Comparison of ENCODE assay signal across 8 cellular contexts in genomic region chr19:50333737-50334617, GRCh38. TPM values are rescaled to one million over a fixed set of nuclear protein-coding genes. Genes with fewer than 3 reads are reported as not detected.
A peak's percentile ranks its signal among the peaks of the same experiment; 100 is the strongest.
DNase-seq lines count a peak whose midpoint lies in the region; ATAC-seq and TF ChIP-seq lines count a peak whose summit lies in the region.

No MANE protein-coding gene starts in this region.

- H3K9me3 ChIP-seq in lower lobe of right lung, result no peaks in the 10 kb centered on the region

- no peak for TF ChIP-seq CTCF in lower lobe of right lung (IDR thresholded peaks at IDR 0.05)

- ATAC-seq in GM21737 (IDR thresholded peaks at IDR 0.05; ENCODE audit: unreplicated experiment) (peak; percentile 8), lower lobe of right lung (peak; percentile 46 to 49)

- peak overlapping the region; percentile 60 for H3K4me3 ChIP-seq in lower lobe of right lung

- intact Hi-C loops in dendritic cell treated with granulocyte-macrophage colony-stimulating factor and Interleukin-4, amounts not matched to agents 40 ng/mL and 50 ng/mL, for 4 days (cut with micrococcal nuclease), result no loop called here
- intact Hi-C loops in lower lobe of right lung (cut with DNase I), result no loop called here

- peak overlapping the region; percentile 82 for H3K27ac ChIP-seq in lower lobe of right lung

- peak overlapping the region; percentile 81 for H3K4me3 Mint-ChIP-seq in dendritic cell treated with granulocyte-macrophage colony-stimulating factor and Interleukin-4, amounts not matched to agents 40 ng/mL and 50 ng/mL, for 4 days

- H3K4me1 Mint-ChIP-seq in dendritic cell treated with granulocyte-macrophage colony-stimulating factor and Interleukin-4, amounts not matched to agents 40 ng/mL and 50 ng/mL, for 4 days (ENCODE audit: low read depth), result peaks cover 91% of the 10 kb centered on the region

- H3K36me3 ChIP-seq in lower lobe of right lung, result no peaks in the 10 kb centered on the region

- peak overlapping the region; percentile 84 for H3K27ac Mint-ChIP-seq in dendritic cell treated with granulocyte-macrophage colony-stimulating factor and Interleukin-4, amounts not matched to agents 40 ng/mL and 50 ng/mL, for 4 days

- H3K4me1 ChIP-seq in lower lobe of right lung, result peaks cover 29% of the 10 kb centered on the region

- H3K9me3 Mint-ChIP-seq in dendritic cell treated with granulocyte-macrophage colony-stimulating factor and Interleukin-4, amounts not matched to agents 40 ng/mL and 50 ng/mL, for 4 days, result no peaks in the 10 kb centered on the region

- DNase-seq in ELR (ENCODE audit: low read depth) (peak; percentile 16), LoVo (ENCODE audit: low spot score) (peak; percentile 84), lower lobe of right lung (peak; percentile 86), SK-N-DZ (ENCODE audit: low spot score) (no peak)
- DNase-seq in activated CD4-positive, alpha-beta T cell treated with anti-CD3 and anti-CD28 coated beads for 1 hour, result peak; percentile 80
- peak; percentile 60 for DNase-seq in stimulated activated CD8-positive, alpha-beta memory T cell treated with anti-CD3 and anti-CD28 coated beads, Interleukin-12 subunit alpha, Interleukin-12 subunit beta, amount 100 ng/mL, for 24 hours (ENCODE audit: extremely low read depth)

- no peaks in the 10 kb centered on the region for H3K27me3 Mint-ChIP-seq in dendritic cell treated with granulocyte-macrophage colony-stimulating factor and Interleukin-4, amounts not matched to agents 40 ng/mL and 50 ng/mL, for 4 days

- H3K27me3 ChIP-seq in lower lobe of right lung (ENCODE audit: low read depth), result peaks cover 6% of the 10 kb centered on the region

- H3K36me3 Mint-ChIP-seq in dendritic cell treated with granulocyte-macrophage colony-stimulating factor and Interleukin-4, amounts not matched to agents 40 ng/mL and 50 ng/mL, for 4 days (ENCODE audit: low read depth), result peaks cover 51% of the 10 kb centered on the region

RNA-seq across cellular contexts. Expression of gene KCNC3, which starts 4.8 kb away (rescaled TPM):
- total RNA-seq in lower lobe of right lung, result 11.1 TPM
- polyA plus RNA-seq in SK-N-DZ (2014; cell fraction: cytosol; rRNA removed), result 0.42 and 0.51 TPM in 2 replicates
- polyA plus RNA-seq in SK-N-DZ (2014; cell fraction: nucleus; rRNA removed), result 1.4 and 3.0 TPM in 2 replicates

RNA-seq across cellular contexts. Expression of gene NAPSA, which starts 31.5 kb away (rescaled TPM):
- total RNA-seq in lower lobe of right lung, result 1,633 TPM
- 0.17 and 0.82 TPM in 2 replicates for polyA plus RNA-seq in SK-N-DZ (2014; cell fraction: cytosol; rRNA removed)
- 3.5 and 5.4 TPM in 2 replicates for polyA plus RNA-seq in SK-N-DZ (2014; cell fraction: nucleus; rRNA removed)

RNA-seq across cellular contexts. Expression of gene NR1H2, which starts 42.3 kb away (rescaled TPM):
- total RNA-seq in lower lobe of right lung, result 100 TPM
- polyA plus RNA-seq in SK-N-DZ (2014; cell fraction: cytosol; rRNA removed), result 13.1 and 19.1 TPM in 2 replicates
- polyA plus RNA-seq in SK-N-DZ (2014; cell fraction: nucleus; rRNA removed), result 33.6 and 35.6 TPM in 2 replicates

RNA-seq across cellular contexts. Expression of gene POLD1, which starts 50.2 kb away (rescaled TPM):
- 35.1 TPM for total RNA-seq in lower lobe of right lung
- 65.9 and 70.0 TPM in 2 replicates for polyA plus RNA-seq in SK-N-DZ (2014; cell fraction: cytosol; rRNA removed)
- 216 and 252 TPM in 2 replicates for polyA plus RNA-seq in SK-N-DZ (2014; cell fraction: nucleus; rRNA removed)
